In genomic region chr11:127034973-127035372, GRCh38 we compare ENCODE assay signal across 29 cellular contexts. TPM values are rescaled to one million over a fixed set of nuclear protein-coding genes. Genes with fewer than 3 reads are reported as not detected.
"Had no signal": no experiment of that assay in that cellular context is flagged by ENCODE, and none has a peak within 500 bp of the region (broad histone marks: within the 10 kb centered on the region; RNA-seq: fewer than 3 reads in every experiment).

No MANE protein-coding gene starts in this region.

- H3K27me3 ChIP-seq: testis, thyroid gland, tibial artery, tibial nerve, upper lobe of left lung, uterus, vagina had no signal

- H3K36me3 ChIP-seq: stomach, suprapubic skin, thoracic aorta, thyroid gland, tibial artery, tibial nerve, transverse colon, upper lobe of left lung, upper lobe of right lung, uterus, vagina had no signal

- H3K4me1 ChIP-seq: stomach, suprapubic skin, testis, thyroid gland, tibial artery, tibial nerve, transverse colon, upper lobe of left lung, upper lobe of right lung, uterus, vagina had no signal

- H3K27ac ChIP-seq: stomach, suprapubic skin, testis, thoracic aorta, thyroid gland, tibial artery, tibial nerve, transverse colon, upper lobe of left lung, upper lobe of right lung, uterus, vagina had no signal

- FAIRE-seq: urothelium cell line had no signal

- DNase-seq: stimulated activated CD4-positive, alpha-beta T cell treated with anti-CD3 and anti-CD28 coated beads, Interleukin-2, amount 100 ng/mL, for 48 hours; stimulated activated CD4-positive, alpha-beta T cell treated with anti-CD3 and anti-CD28 coated beads, Interleukin-4, amount 100 ng/mL, for 1 hour; stimulated activated CD4-positive, alpha-beta T cell treated with anti-CD3 and anti-CD28 coated beads, Interleukin-4, amount 100 ng/mL, for 24 hours; stimulated activated CD4-positive, alpha-beta T cell treated with anti-CD3 and anti-CD28 coated beads, Interleukin-4, amount 100 ng/mL, for 4 hours; stimulated activated CD8-positive, alpha-beta memory T cell treated with anti-CD3 and anti-CD28 coated beads, Interleukin-4, amount 100 ng/mL, for 48 hours; stimulated activated naive B cell treated with anti-CD40 and anti-IgM and Interleukin-4, amounts not matched to agents 10 μg/mL and 1 μg/mL and 100 μg/mL, for 72 hours; stimulated activated naive CD4-positive, alpha-beta T cell; stimulated activated naive CD4-positive, alpha-beta T cell treated with Interleukin-2 at 50 U/mL for 16 hours; stimulated activated naive CD8-positive, alpha-beta T cell treated with anti-CD3 and anti-CD28 coated beads, Interleukin-15, amount 100 ng/mL, for 72 hours; stimulated activated naive CD8-positive, alpha-beta T cell treated with anti-CD3 and anti-CD28 coated beads, Interleukin-15, Interleukin-2, amounts not matched to agents 100 U/mL and 50 U/mL, for 24 hours; stomach; substantia nigra; testis; thyroid gland; tibial artery; transverse colon; trophoblast cell; upper lobe of left lung; upper lobe of right lung; uterus had no signal

- H3K9me3 ChIP-seq: suprapubic skin, testis, thoracic aorta, thyroid gland, tibial nerve, transverse colon, upper lobe of left lung, upper lobe of right lung, uterus, vagina had no signal

- H3K4me3 ChIP-seq: stomach, suprapubic skin, testis, thoracic aorta, thyroid gland, tibial artery, tibial nerve, transverse colon, upper lobe of left lung, upper lobe of right lung, uterus, vagina had no signal

- ATAC-seq: stimulated activated effector memory CD8-positive, alpha-beta T cell treated with anti-CD3 and anti-CD28 coated beads, Interleukin-12 subunit alpha, Interleukin-12 subunit beta, amount 100 ng/mL, for 72 hours; stimulated activated memory B cell treated with anti-CD40 and anti-IgM and Interleukin-4, amounts not matched to agents 10 μg/mL and 1 μg/mL and 100 μg/mL, for 72 hours; stimulated activated naive B cell treated with anti-CD40 and anti-IgM and Interleukin-4, amounts not matched to agents 10 μg/mL and 1 μg/mL and 100 μg/mL, for 72 hours; stimulated activated naive CD8-positive, alpha-beta T cell treated with anti-CD3 and anti-CD28 coated beads, Interleukin-15, amount 100 ng/mL, for 72 hours; stimulated activated naive CD8-positive, alpha-beta T cell treated with anti-CD3 and anti-CD28 coated beads, Interleukin-15, Interleukin-2, amounts not matched to agents 100 U/mL and 50 U/mL, for 24 hours; upper lobe of right lung had no signal

RNA-seq across cellular contexts. Expression of gene KIRREL3, which starts 34.4 kb away (rescaled TPM):
- total RNA-seq: subcutaneous adipose tissue, thoracic aorta, tibial nerve, upper lobe of right lung, ureter, vagina had no signal
